ENCODE assay signal across 12 cellular contexts in the genomic region with DNA sequence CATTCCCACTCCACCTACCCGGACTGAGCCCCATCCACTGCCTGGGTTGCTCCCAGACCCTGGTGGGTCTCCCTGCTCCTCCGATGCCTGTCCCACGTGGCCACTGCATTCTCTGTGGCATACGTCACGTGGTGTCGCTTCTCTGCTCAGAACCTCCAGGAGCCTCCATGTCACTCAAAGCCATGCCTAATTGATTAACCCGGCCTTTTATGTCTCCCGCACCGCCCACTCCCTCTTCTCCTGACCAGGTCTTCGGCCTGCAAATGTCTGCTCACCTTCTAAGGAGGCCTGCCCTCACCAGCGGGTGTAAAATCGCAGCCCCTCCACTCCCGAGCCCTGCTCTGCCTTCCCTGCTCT.
DNase-seq lines count a peak whose midpoint lies in the region; ATAC-seq and TF ChIP-seq lines count a peak whose summit lies in the region.
"Had no signal": no experiment of that assay in that cellular context is flagged by ENCODE, and none has a peak within 500 bp of the region (broad histone marks: within the 10 kb centered on the region; RNA-seq: fewer than 3 reads in every experiment).

No MANE protein-coding gene starts in this region.

- no peak overlapping the region for H2AFZ ChIP-seq in neural progenitor cell (replicated peaks)

- H3K27ac ChIP-seq in BLaER1 (no peak overlapping the region), HL-60 (replicated peaks) (peak overlapping the region; percentile 99), ectodermal cell (ENCODE audit: insufficient read depth, low read depth, low read length, poor library complexity, severe bottlenecking) (peak overlapping the region; percentile 22), neural progenitor cell (no peak overlapping the region)
- H3K27ac ChIP-seq: SJSA1 had no signal

- 83 to 87% methylated on average over 13 of the region's 13 CpGs for WGBS in ectodermal cell, 2 experiments

- H3K4me2 ChIP-seq in BLaER1: peak overlapping the region; percentile 85
- no peak overlapping the region for H3K4me2 ChIP-seq in neural progenitor cell

- peaks cover 11% of the 10 kb centered on the region for H3K9me3 Mint-ChIP-seq in neural progenitor cell

- TF ChIP-seq CTCF in HL-60 (IDR thresholded peaks at IDR 0.05; ENCODE audit: insufficient read depth, low read length) (no peak), neural progenitor cell (IDR thresholded peaks at IDR 0.05) (no peak)

- H3F3A ChIP-seq in neural progenitor cell (ENCODE audit: low read depth): no peaks in the 10 kb centered on the region

- H3K36me3 Mint-ChIP-seq in neural progenitor cell: peaks cover 2% of the 10 kb centered on the region

- peaks cover 88% of the 10 kb centered on the region for H3K79me2 ChIP-seq in neural progenitor cell (ENCODE audit: low read depth)

- H3K9ac ChIP-seq in BLaER1 (no peak overlapping the region), neural progenitor cell (no peak overlapping the region)

- peaks cover 59% of the 10 kb centered on the region for H3K4me1 Mint-ChIP-seq in neural progenitor cell

- H3K9me3 ChIP-seq in BLaER1: no peaks in the 10 kb centered on the region
- H3K9me3 ChIP-seq in ectodermal cell (ENCODE audit: control insufficient read depth, low read length): no peaks in the 10 kb centered on the region
- no peaks in the 10 kb centered on the region for H3K9me3 ChIP-seq in neural progenitor cell (ENCODE audit: low read depth)
- H3K9me3 ChIP-seq: adrenal gland, SJSA1 had no signal

- H3K4me3 Mint-ChIP-seq in neural progenitor cell: no peak overlapping the region

- H3K4me1 ChIP-seq in BLaER1 (peaks cover 90% of the 10 kb centered on the region), ectodermal cell (ENCODE audit: control insufficient read depth, insufficient read depth, low read length) (peaks cover 44% of the 10 kb centered on the region), neural progenitor cell (peaks cover 12% of the 10 kb centered on the region)

- H3K27me3 ChIP-seq in BLaER1: no peaks in the 10 kb centered on the region
- H3K27me3 ChIP-seq in HL-60 (ENCODE audit: insufficient read depth, poor library complexity, severe bottlenecking): no peaks in the 10 kb centered on the region
- no peaks in the 10 kb centered on the region for H3K27me3 ChIP-seq in ectodermal cell (ENCODE audit: control insufficient read depth, insufficient read depth, low read length, poor library complexity, severe bottlenecking)
- H3K27me3 ChIP-seq in neural progenitor cell: no peaks in the 10 kb centered on the region
- H3K27me3 ChIP-seq: adrenal gland, SJSA1 had no signal

- DNase-seq in HL-60 (ENCODE audit: low read depth in 1 of 2, low spot score in 1 of 2) (peak in 1 of 2 experiments; percentile 56), neural progenitor cell (ENCODE audit: low spot score) (no peak), DMS 273 (lab: John Stamatoyannopoulos, UW; ENCODE audit: unreplicated experiment) (no peak)
- no peak for DNase-seq in stimulated activated CD4-positive, alpha-beta T cell treated with anti-CD3 and anti-CD28 coated beads, Interleukin-2, amount 100 ng/mL, for 48 hours
- DNase-seq: Karpas-422, NCI-H524 had no signal

- peaks cover 7% of the 10 kb centered on the region for H3K27me3 Mint-ChIP-seq in neural progenitor cell (ENCODE audit: insufficient read depth, low read depth)

- ATAC-seq in HG02642 (IDR thresholded peaks at IDR 0.05; ENCODE audit: poor library complexity, unreplicated experiment) (no peak), GM18519 (IDR thresholded peaks at IDR 0.05; ENCODE audit: low FRiP score, unreplicated experiment) (no peak)

- H3K4me3 ChIP-seq in BLaER1 (no peak overlapping the region), HL-60 (replicated peaks; ENCODE audit: insufficient read depth, low read length) (peak overlapping the region; percentile 28), ectodermal cell (ENCODE audit: insufficient read depth, low read depth, low read length) (no peak overlapping the region), neural progenitor cell (no peak overlapping the region)
- H3K4me3 ChIP-seq: adrenal gland, SJSA1 had no signal

- peak overlapping the region; percentile 40 for H3K27ac Mint-ChIP-seq in neural progenitor cell

- H3K36me3 ChIP-seq in BLaER1 (no peaks in the 10 kb centered on the region), ectodermal cell (ENCODE audit: control insufficient read depth, insufficient read depth, low read length) (no peaks in the 10 kb centered on the region), neural progenitor cell (no peaks in the 10 kb centered on the region)
- H3K36me3 ChIP-seq: adrenal gland, SJSA1 had no signal

- H4K20me1 ChIP-seq in BLaER1 (peaks cover 63% of the 10 kb centered on the region), neural progenitor cell (ENCODE audit: low read depth) (peaks cover 53% of the 10 kb centered on the region)

Comparison
In these comparisons a context has a peak if more than half of its experiments do, and no peak if none do; other contexts are left out.
1. H3K27ac ChIP-seq: peak in HL-60 (single experiment) and ectodermal cell (single experiment); none in BLaER1 (single experiment) and neural progenitor cell (single experiment).